ENCODE assay signal across 9 cellular contexts in the genomic region with DNA sequence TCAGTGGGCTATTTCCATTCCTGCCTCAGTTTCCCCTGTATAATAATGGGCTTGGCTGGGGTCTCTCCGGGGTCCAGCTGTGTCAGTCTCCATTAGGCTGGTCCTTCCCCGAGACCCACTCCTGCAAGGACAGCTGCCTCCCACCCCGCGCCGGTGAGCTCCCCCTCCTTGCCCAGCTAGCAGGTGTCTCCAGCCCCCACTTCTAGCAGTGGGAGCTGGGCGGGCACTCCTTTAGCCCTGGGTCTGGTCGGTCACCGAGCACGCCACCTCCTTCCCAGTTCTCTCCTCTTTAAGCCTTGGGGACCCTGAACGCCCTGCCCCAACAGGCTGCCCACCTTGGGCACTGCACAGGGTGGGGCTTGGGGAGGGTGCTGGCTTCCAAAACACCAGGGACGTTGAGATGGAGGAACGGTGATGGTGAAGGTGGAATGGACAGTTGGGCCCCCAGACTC. TPM values are rescaled to one million over a fixed set of nuclear protein-coding genes. Genes with fewer than 3 reads are reported as not detected.
DNase-seq lines count a peak whose midpoint lies in the region; ATAC-seq and TF ChIP-seq lines count a peak whose summit lies in the region.
"Had no signal": no experiment of that assay in that cellular context is flagged by ENCODE, and none has a peak within 500 bp of the region (broad histone marks: within the 10 kb centered on the region; RNA-seq: fewer than 3 reads in every experiment).

No MANE protein-coding gene starts in this region.

- no peak overlapping the region for H4K5ac ChIP-seq in mesendoderm (ENCODE audit: low read length)

- in situ Hi-C loops in transverse colon (cut with MboI; ENCODE audit: low pct_ligation_motif_present in 1 of 4, low pct_unique_long_range_greater_than_20kb in 1 of 4, low sequenced_read_pairs in 3 of 4), result loop anchor here in 1 of 4 donors (25.0 kb wide), 1 partner anchor 427 kb away; no protein-coding TSS in a partner anchor

- no peak overlapping the region for H3K56ac ChIP-seq in mesendoderm (ENCODE audit: low read length)

- no peaks in the 10 kb centered on the region for H3K9me3 ChIP-seq in adrenal gland (replicated peaks in 1 of 3)
- H3K9me3 ChIP-seq in liver (ENCODE audit: control insufficient read depth in 4 of 4, low read length in 3 of 4), result no peaks in the 10 kb centered on the region
- no peaks in the 10 kb centered on the region for H3K9me3 ChIP-seq in transverse colon

- H3K9ac ChIP-seq in liver (ENCODE audit: low read depth in 1 of 2, low read length in 2 of 2) (no peak overlapping the region), mesendoderm (ENCODE audit: low read length) (no peak overlapping the region)

- H2BK5ac ChIP-seq in mesendoderm (ENCODE audit: low read length), result no peak overlapping the region

- intact Hi-C loops in adrenal gland (cut with DNase I), result loop anchor here in 1 of 2 donors (10.0 kb wide), 1 partner anchor 145 kb away; no protein-coding TSS in a partner anchor
- intact Hi-C loops in transverse colon (cut with DNase I; ENCODE audit: low total_unique reads), result loop anchor here (10.0 kb wide), 2 partner anchors 435 to 885 kb away; partner anchors contain the start of gene APPBP2

- H3K27me3 ChIP-seq in adrenal gland (peaks cover 7% of the 10 kb centered on the region), liver (ENCODE audit: control insufficient read depth in 4 of 4, insufficient read depth in 4 of 4, low read length in 3 of 4) (peaks cover 0 to 18% (median 5%) of the 10 kb centered on the region in 4 donors), transverse colon (peaks cover 82% of the 10 kb centered on the region), mesendoderm (ENCODE audit: insufficient read depth, low read length, poor library complexity) (peaks cover 51% of the 10 kb centered on the region)

- WGBS in adrenal gland, 4 donors, result 24 to 43% (median 39%) methylated on average over 3 to 12 of the region's 12 CpGs
- 22% methylated on average over 12 of the region's 12 CpGs for WGBS in liver
- WGBS in transverse colon (ENCODE audit: low coverage in 1 of 2), 2 donors, result 26% methylated on average over 12 of the region's 12 CpGs; no CpG with 5 or more reads in 1 of the 2 donors
- no CpG with 5 or more reads among the region's 12 CpGs for WGBS in mesendoderm (ENCODE audit: extremely low coverage, insufficient coverage, low lambda C conversion rate)

- no peak overlapping the region for H3K4me2 ChIP-seq in mesendoderm (ENCODE audit: low read length)

- no peak for TF ChIP-seq RAD21 in liver (IDR thresholded peaks at IDR 0.05)

- H3K4me1 ChIP-seq in adrenal gland (replicated peaks in 1 of 2), result peaks cover 0 to 46% of the 10 kb centered on the region in 2 donors
- peaks cover 16 to 45% (median 32%) of the 10 kb centered on the region in 4 donors for H3K4me1 ChIP-seq in liver (ENCODE audit: control insufficient read depth in 4 of 4, insufficient read depth in 4 of 4, low read length in 3 of 4)
- H3K4me1 ChIP-seq in transverse colon, result peaks cover 16 to 55% (median 41%) of the 10 kb centered on the region in 4 donors
- H3K4me1 ChIP-seq in mesendoderm (ENCODE audit: control insufficient read depth, low read depth, low read length), result peaks cover 3% of the 10 kb centered on the region

- no peaks in the 10 kb centered on the region for H3K79me2 ChIP-seq in mesendoderm (ENCODE audit: control insufficient read depth, insufficient read depth, low read length)

- no peak for TF ChIP-seq POLR2A in adrenal gland (IDR thresholded peaks at IDR 0.05)
- TF ChIP-seq POLR2A in transverse colon (IDR thresholded peaks at IDR 0.05), result no peak

- H3K79me1 ChIP-seq in mesendoderm (ENCODE audit: low read length), result no peaks in the 10 kb centered on the region

- H2AK5ac ChIP-seq in mesendoderm (ENCODE audit: low read length), result no peak overlapping the region

- TF ChIP-seq EP300 in transverse colon (IDR thresholded peaks at IDR 0.05; ENCODE audit: low read depth), result no peak

- no peak overlapping the region for H2BK120ac ChIP-seq in mesendoderm (ENCODE audit: low read depth, low read length)

- H3K4me3 ChIP-seq in adrenal gland (peak overlapping the region in 1 of 4 donors; percentile 76), liver (ENCODE audit: low read depth in 1 of 3, low read length in 3 of 3) (peak overlapping the region in 1 of 3 donors; percentile 67), transverse colon (peak overlapping the region in 2 of 4 donors; percentile 39 to 59), mesendoderm (ENCODE audit: low read length) (no peak overlapping the region)

- H3K36me3 ChIP-seq in adrenal gland (replicated peaks in 1 of 2) (peaks cover 0 to 8% of the 10 kb centered on the region in 2 donors), liver (ENCODE audit: control insufficient read depth in 4 of 4, insufficient read depth in 3 of 4, low read depth in 1 of 4, low read length in 3 of 4) (no peaks in the 10 kb centered on the region), transverse colon (no peaks in the 10 kb centered on the region), mesendoderm (ENCODE audit: control insufficient read depth, insufficient read depth, low read length) (no peaks in the 10 kb centered on the region)

- ATAC-seq in HG02970 (IDR thresholded peaks at IDR 0.05; ENCODE audit: low FRiP score, unreplicated experiment), result no peak

- H4K8ac ChIP-seq in mesendoderm (ENCODE audit: low read depth, low read length), result no peak overlapping the region

- DNase-seq in activated effector memory CD4-positive, alpha-beta T cell treated with anti-CD3 and anti-CD28 coated beads, Interleukin-2, amount 50 U/mL, for 16 hours, result peak; percentile 63
- no peak for DNase-seq in activated effector memory CD4-positive, alpha-beta T cell treated with Interleukin-2 at 50 U/mL for 16 hours
- peak in 3 of 7 donors; percentile 26 to 63 (median 31) for DNase-seq in adrenal gland
- no peak for DNase-seq in transverse colon
- no peak for DNase-seq in NCI-H1105 treated with DMSO at 0.1 percent for 48 hours (lab: John Stamatoyannopoulos, UW)
- no peak for DNase-seq in mesendoderm

- H3K27ac ChIP-seq in adrenal gland (peak overlapping the region in 3 of 5 donors; percentile 86 to 91 (median 88)), liver (ENCODE audit: low read depth in 1 of 2, low read length in 2 of 2) (peak overlapping the region; percentile 47 to 69), transverse colon (peak overlapping the region; percentile 59 to 77 (median 70)), mesendoderm (ENCODE audit: low read depth, low read length) (no peak overlapping the region)

- H3K4ac ChIP-seq in mesendoderm (ENCODE audit: low read depth, low read length), result no peak overlapping the region

- TF ChIP-seq CTCF in adrenal gland (IDR thresholded peaks at IDR 0.05) (no peak), liver (IDR thresholded peaks at IDR 0.05; ENCODE audit: low read depth, low read length, missing input control) (no peak), transverse colon (IDR thresholded peaks at IDR 0.05) (no peak)

- no peak overlapping the region for H3K23ac ChIP-seq in mesendoderm (ENCODE audit: low read length)

- H2BK15ac ChIP-seq in mesendoderm (replicated peaks; ENCODE audit: low read depth), result no peak overlapping the region

- no peak overlapping the region for H3K18ac ChIP-seq in mesendoderm (ENCODE audit: low read length)

TF ChIP-seq in liver, 16 proteins besides CTCF, POLR2A, EP300 and RAD21 (continues in another document):
- TF ChIP-seq EGR1 (IDR thresholded peaks at IDR 0.05; ENCODE audit: low read depth in 2 of 2) (no peak), FOXA2 (IDR thresholded peaks at IDR 0.05) (no peak), ZBTB33 (IDR thresholded peaks at IDR 0.05) (no peak), SP1 (IDR thresholded peaks at IDR 0.05) (no peak), HNF4G (IDR thresholded peaks at IDR 0.05) (no peak), NR2F2 (IDR thresholded peaks at IDR 0.05) (no peak), JUND (IDR thresholded peaks at IDR 0.05) (no peak), HNF4A (conservative IDR thresholded peaks at IDR 0.05) (no peak), FOXA1 (IDR thresholded peaks at IDR 0.05) (no peak)
- TF ChIP-seq, protein P1, sequence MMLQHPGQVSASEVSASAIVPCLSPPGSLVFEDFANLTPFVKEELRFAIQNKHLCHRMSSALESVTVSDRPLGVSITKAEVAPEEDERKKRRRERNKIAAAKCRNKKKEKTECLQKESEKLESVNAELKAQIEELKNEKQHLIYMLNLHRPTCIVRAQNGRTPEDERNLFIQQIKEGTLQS (IDR thresholded peaks at IDR 0.05), result no peak
- TF ChIP-seq, protein P2, sequence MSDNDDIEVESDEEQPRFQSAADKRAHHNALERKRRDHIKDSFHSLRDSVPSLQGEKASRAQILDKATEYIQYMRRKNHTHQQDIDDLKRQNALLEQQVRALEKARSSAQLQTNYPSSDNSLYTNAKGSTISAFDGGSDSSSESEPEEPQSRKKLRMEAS (IDR thresholded peaks at IDR 0.05), result no peak

RNA-seq across cellular contexts. Expression of gene TBX2, which starts 10.5 kb away (rescaled TPM):
- total RNA-seq in adrenal gland (10 to 100 TPM in 2 of 8 donors, 1 to 10 TPM in 6; 6.4 to 16.0 (median 7.4) TPM), liver (1 to 10 TPM; 2.4 to 3.1 TPM), transverse colon (10 to 100 TPM in 2 of 4 donors, 1 to 10 TPM in 2; 2.6 to 13.5 (median 8.7) TPM)
- polyA plus RNA-seq in adrenal gland (10 to 100 TPM in 2 of 3 donors, 1 to 10 TPM in 1; 2.4 to 22.1 (median 14.9) TPM), liver (1 to 10 TPM in 1 of 2 donors, under 1 TPM in 1; 0.85 to 2.6 TPM)
- 0.01 TPM for polyA plus RNA-seq in mesendoderm (2013, experiment 1 of 2)
- 0.01 TPM for polyA plus RNA-seq in mesendoderm (2013, experiment 2 of 2)

RNA-seq across cellular contexts. Expression of gene TBX4, which starts 42.1 kb away (rescaled TPM):
- total RNA-seq in adrenal gland (under 1 TPM in 3 of 8 donors, not detected in 5; 0.14 to 0.54 (median 0.29) TPM), liver (not detected), transverse colon (1 to 10 TPM in 1 of 4 donors, not detected in 3; 2.4 TPM)
- polyA plus RNA-seq in adrenal gland (under 1 TPM in 1 of 3 donors, not detected in 2; 0.03 TPM), liver (not detected)
- 0.06 TPM for polyA plus RNA-seq in mesendoderm (2013, experiment 1 of 2)
- 0.13 TPM for polyA plus RNA-seq in mesendoderm (2013, experiment 2 of 2)
- total RNA-seq: left colon had no signal
